In genomic region chr13:109771926-109772325, GRCh38 we compare ENCODE assay signal across 19 cellular contexts. TPM values are rescaled to one million over a fixed set of nuclear protein-coding genes. Genes with fewer than 3 reads are reported as not detected.
DNase-seq lines count a peak whose midpoint lies in the region; ATAC-seq and TF ChIP-seq lines count a peak whose summit lies in the region.
"Had no signal": no experiment of that assay in that cellular context is flagged by ENCODE, and none has a peak within 500 bp of the region (broad histone marks: within the 10 kb centered on the region; RNA-seq: fewer than 3 reads in every experiment).

No MANE protein-coding gene starts in this region.

- intact Hi-C loops in PC-9 (cut with micrococcal nuclease; ENCODE audit: unreplicated experiment) = loop anchor here (10.0 kb wide), 1 partner anchor 437 kb away; no protein-coding TSS in a partner anchor
- intact Hi-C loops in esophagus muscularis mucosa (cut with DNase I) = no loop called here
- intact Hi-C loops in psoas muscle (cut with DNase I) = no loop called here

- CTCF ChIA-PET in PC-9 (lab: Charles Lee) = no interaction called here

- POLR2A ChIA-PET in PC-9 (lab: Charles Lee; ENCODE audit: unreplicated experiment) = no interaction called here

- H3K36me3 ChIP-seq in PC-9 (ENCODE audit: low read depth) (peaks cover 83% of the 10 kb centered on the region), esophagus muscularis mucosa (peaks cover 7 to 40% (median 16%) of the 10 kb centered on the region in 4 donors), subcutaneous abdominal adipose tissue (ENCODE audit: control insufficient read depth in 5 of 5, insufficient read depth in 5 of 5, low read length in 5 of 5) (peaks cover 11 to 27% (median 25%) of the 10 kb centered on the region in 5 donors), psoas muscle (ENCODE audit: insufficient read depth in 1 of 2, low read depth in 1 of 2) (peaks cover 0 to 5% of the 10 kb centered on the region in 2 donors)

- H3K36me3 Mint-ChIP-seq in T-helper 17 cell (ENCODE audit: low read depth) = peaks cover 2% of the 10 kb centered on the region

- TF ChIP-seq POLR2A in esophagus muscularis mucosa (IDR thresholded peaks at IDR 0.05; ENCODE audit: low read depth) = no peak

- no TSS peak for BruUV-seq in PC-9 (replicated peaks; lab: Mats Ljungman, UMichigan)

- H2AFZ ChIP-seq in PC-9 = no peak overlapping the region

- H4K20me1 ChIP-seq in PC-9 (ENCODE audit: insufficient read depth) = peaks cover 92% of the 10 kb centered on the region

- H3K4me3 ChIP-seq in PC-9 = no peak overlapping the region
- H3K4me3 ChIP-seq in esophagus muscularis mucosa = no peak overlapping the region
- H3K4me3 ChIP-seq in subcutaneous abdominal adipose tissue (ENCODE audit: low read depth in 1 of 5, low read length in 5 of 5) = no peak overlapping the region
- H3K4me3 ChIP-seq in psoas muscle = no peak overlapping the region
- H3K4me3 ChIP-seq: A549; BLaER1 treated with 17β-estradiol and CSF1 and Interleukin-3, amounts not matched to agents 10 nM and 100 nM had no signal

- peak overlapping the region; percentile 75 for H3K27ac Mint-ChIP-seq in T-helper 17 cell
- H3K27ac Mint-ChIP-seq: B cell; CD4-positive, alpha-beta T cell; CD8-positive, alpha-beta T cell had no signal

- H3K9me3 ChIP-seq in PC-9 (ENCODE audit: insufficient read depth, low read depth) (no peaks in the 10 kb centered on the region), T-helper 17 cell (ENCODE audit: control insufficient read depth, low read length, poor library complexity, severe bottlenecking) (no peaks in the 10 kb centered on the region), esophagus muscularis mucosa (no peaks in the 10 kb centered on the region), subcutaneous abdominal adipose tissue (ENCODE audit: control insufficient read depth in 5 of 5, low read length in 5 of 5) (no peaks in the 10 kb centered on the region), psoas muscle (no peaks in the 10 kb centered on the region)
- H3K9me3 ChIP-seq: A549, Caco-2 had no signal

- ATAC-seq in T-helper 17 cell = no peak
- ATAC-seq in GM21723 (IDR thresholded peaks at IDR 0.05; ENCODE audit: unreplicated experiment) = no peak
- ATAC-seq in psoas muscle = no peak
- no peak for ATAC-seq in GM18873 (IDR thresholded peaks at IDR 0.05; ENCODE audit: low FRiP score, unreplicated experiment)
- no peak for ATAC-seq in HG02981 (IDR thresholded peaks at IDR 0.05; ENCODE audit: unreplicated experiment)
- ATAC-seq: A549; CD8-positive, alpha-beta T cell had no signal

- no peak overlapping the region for H3K9ac ChIP-seq in subcutaneous abdominal adipose tissue (ENCODE audit: low read length in 5 of 5)
- H3K9ac ChIP-seq: BLaER1 treated with 17β-estradiol and CSF1 and Interleukin-3, amounts not matched to agents 10 nM and 100 nM had no signal

- no peak overlapping the region for H3K4me3 Mint-ChIP-seq in T-helper 17 cell
- H3K4me3 Mint-ChIP-seq: B cell; CD4-positive, alpha-beta T cell; CD8-positive, alpha-beta T cell had no signal

- H3K27ac ChIP-seq in PC-9 (no peak overlapping the region), esophagus muscularis mucosa (replicated peaks in 1 of 4) (no peak overlapping the region), subcutaneous abdominal adipose tissue (ENCODE audit: low read depth, low read length) (peak overlapping the region; percentile 15), psoas muscle (no peak overlapping the region)
- H3K27ac ChIP-seq: A549; BLaER1 treated with 17β-estradiol and CSF1 and Interleukin-3, amounts not matched to agents 10 nM and 100 nM; C4-2B had no signal

- H3K79me2 ChIP-seq in PC-9 (ENCODE audit: low read depth) = peaks cover 100% of the 10 kb centered on the region

- TF ChIP-seq CTCF in PC-9 (conservative IDR thresholded peaks at IDR 0.05) = no peak
- TF ChIP-seq CTCF in esophagus muscularis mucosa (IDR thresholded peaks at IDR 0.05) = no peak
- TF ChIP-seq CTCF in psoas muscle (IDR thresholded peaks at IDR 0.05) = no peak

- H3K4me2 ChIP-seq in PC-9 = 0 out of 2 replicates have a peak overlapping the region, but pooled peaks have one; percentile 0
- H3K4me2 ChIP-seq: A549; BLaER1 treated with 17β-estradiol and CSF1 and Interleukin-3, amounts not matched to agents 10 nM and 100 nM had no signal

- DNase-seq in PC-9 (no peak), T-helper 17 cell (no peak), esophagus muscularis mucosa (ENCODE audit: extremely low spot score) (peak; percentile 31), psoas muscle (no peak)
- DNase-seq: AML-193; Caco-2; Calu3; CD4-positive, alpha-beta T cell; CD8-positive, alpha-beta T cell; DMS79 treated with DMSO at 0.1 percent for 48 hours; GF-D8 had no signal

- H3F3A ChIP-seq in PC-9 (ENCODE audit: insufficient read depth, low read depth) = peaks cover 50% of the 10 kb centered on the region

- no peaks in the 10 kb centered on the region for H3K9me2 ChIP-seq in PC-9 (ENCODE audit: insufficient read depth)

- H3K27me3 ChIP-seq in PC-9 (ENCODE audit: insufficient read depth, low read depth) = no peaks in the 10 kb centered on the region
- H3K27me3 ChIP-seq in esophagus muscularis mucosa = no peaks in the 10 kb centered on the region
- no peaks in the 10 kb centered on the region for H3K27me3 ChIP-seq in subcutaneous abdominal adipose tissue (ENCODE audit: control insufficient read depth in 5 of 5, insufficient read depth in 4 of 5, low read length in 5 of 5)
- H3K27me3 ChIP-seq in psoas muscle (ENCODE audit: insufficient read depth in 3 of 3, low read length in 2 of 3) = no peaks in the 10 kb centered on the region
- H3K27me3 ChIP-seq: BLaER1 treated with 17β-estradiol and CSF1 and Interleukin-3, amounts not matched to agents 10 nM and 100 nM had no signal

- peaks cover 57% of the 10 kb centered on the region for H3K4me1 ChIP-seq in PC-9 (replicated peaks; ENCODE audit: insufficient read depth)
- peaks cover 14 to 83% (median 74%) of the 10 kb centered on the region in 4 donors for H3K4me1 ChIP-seq in esophagus muscularis mucosa
- H3K4me1 ChIP-seq in subcutaneous abdominal adipose tissue (ENCODE audit: control insufficient read depth in 5 of 5, insufficient read depth in 5 of 5, low read length in 5 of 5) = peaks cover 2 to 74% (median 13%) of the 10 kb centered on the region in 5 donors
- peaks cover 15% of the 10 kb centered on the region for H3K4me1 ChIP-seq in psoas muscle
- H3K4me1 ChIP-seq: Caco-2 had no signal

- no peak for TF ChIP-seq EP300 in esophagus muscularis mucosa (IDR thresholded peaks at IDR 0.05)

- peaks cover 26% of the 10 kb centered on the region for H3K4me1 Mint-ChIP-seq in T-helper 17 cell

- no peaks in the 10 kb centered on the region for H3K27me3 Mint-ChIP-seq in T-helper 17 cell
- H3K27me3 Mint-ChIP-seq: B cell; CD4-positive, alpha-beta T cell had no signal

- 88% methylated on average over 15 of the region's 15 CpGs for WGBS in esophagus muscularis mucosa
- 90 to 95% (median 90%) methylated on average over 15 of the region's 15 CpGs for WGBS in psoas muscle, 3 donors

RNA-seq across cellular contexts. Expression of gene IRS2, which starts 14.5 kb away (rescaled TPM):
- total RNA-seq in PC-9 (2021) (31.3 and 39.2 TPM in 2 replicates), T-helper 17 cell (100 to 1,000 TPM in 1 of 2 donors, 10 to 100 TPM in 1; 90.1 to 101 TPM), esophagus muscularis mucosa (10 to 100 TPM; 46.4 to 95.3 (median 63.7) TPM), psoas muscle (10 to 100 TPM in 3 of 4 donors, 1 to 10 TPM in 1; 9.3 to 40.8 (median 27.1) TPM)
- 10 to 100 TPM; 13.0 to 31.7 (median 15.5) TPM for polyA plus RNA-seq in psoas muscle
